ENCODE assay signal across 20 cellular contexts in genomic region chr2:116696903-116697302, GRCh38.
"Had no signal": no experiment of that assay in that cellular context is flagged by ENCODE, and none has a peak within 500 bp of the region (broad histone marks: within the 10 kb centered on the region; RNA-seq: fewer than 3 reads in every experiment).

No MANE protein-coding gene starts in this region.

- ATAC-seq: Panc1, Right ventricle myocardium inferior had no signal

- H3K9me3 ChIP-seq: SJCRH30 had no signal

- H3K4me2 ChIP-seq: PC-9 had no signal

- H3K4me1 ChIP-seq: SJCRH30 had no signal

- H3K4me3 ChIP-seq: PC-9, SJCRH30, SK-N-MC had no signal

- H3K36me3 ChIP-seq: SJCRH30 had no signal

- H2AFZ ChIP-seq: PC-9 had no signal

- DNase-seq: MM.1S, MV-4-11, NCI-H1417 treated with DMSO at 0.1 percent for 48 hours, NCI-H1694 treated with DMSO at 0.1 percent for 48 hours, NCI-H187 treated with DMSO at 0.1 percent for 48 hours, NCI-H2029, NCI-H2171 treated with DMSO at 0.1 percent for 48 hours, NCI-H2227 treated with DMSO at 0.1 percent for 48 hours, NCI-H446, NCI-H524 treated with DMSO at 0.1 percent for 48 hours, NCI-H526 treated with DMSO at 0.1 percent for 48 hours, PC-9, SIG-M5, SJCRH30, SW 1271 had no signal

- H3K27ac ChIP-seq: PC-9, RWPE1, SJCRH30, SK-N-MC had no signal

- FAIRE-seq: RCC 7860 had no signal

- H3K27me3 ChIP-seq: SJCRH30 had no signal
